In the genomic region with DNA sequence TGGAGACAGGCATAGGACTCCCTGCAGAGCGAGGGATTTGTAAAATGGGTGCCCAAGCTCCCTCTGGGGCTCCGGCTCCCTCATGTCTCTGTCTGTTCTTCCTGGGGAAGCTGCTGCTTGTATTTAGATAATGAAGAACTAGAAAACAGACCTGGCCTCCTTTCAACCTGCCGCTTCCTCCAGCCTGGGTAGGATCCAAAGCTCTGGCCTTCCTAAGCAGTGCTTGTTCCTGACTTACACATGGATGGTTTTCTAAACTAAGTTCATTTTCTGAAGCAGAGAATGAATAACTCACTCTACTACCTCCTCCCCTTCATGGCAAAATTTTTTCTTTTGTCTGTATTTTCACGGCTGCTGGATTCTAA, we compare ENCODE assay signal across 1 cellular context.
TF ChIP-seq lines count a peak whose summit lies in the region.

No MANE protein-coding gene starts in this region.

TF ChIP-seq in GM23338, 12 proteins besides CTCF, POLR2A, EP300 and RAD21 (continued from another document):
- TF ChIP-seq, protein P1, sequence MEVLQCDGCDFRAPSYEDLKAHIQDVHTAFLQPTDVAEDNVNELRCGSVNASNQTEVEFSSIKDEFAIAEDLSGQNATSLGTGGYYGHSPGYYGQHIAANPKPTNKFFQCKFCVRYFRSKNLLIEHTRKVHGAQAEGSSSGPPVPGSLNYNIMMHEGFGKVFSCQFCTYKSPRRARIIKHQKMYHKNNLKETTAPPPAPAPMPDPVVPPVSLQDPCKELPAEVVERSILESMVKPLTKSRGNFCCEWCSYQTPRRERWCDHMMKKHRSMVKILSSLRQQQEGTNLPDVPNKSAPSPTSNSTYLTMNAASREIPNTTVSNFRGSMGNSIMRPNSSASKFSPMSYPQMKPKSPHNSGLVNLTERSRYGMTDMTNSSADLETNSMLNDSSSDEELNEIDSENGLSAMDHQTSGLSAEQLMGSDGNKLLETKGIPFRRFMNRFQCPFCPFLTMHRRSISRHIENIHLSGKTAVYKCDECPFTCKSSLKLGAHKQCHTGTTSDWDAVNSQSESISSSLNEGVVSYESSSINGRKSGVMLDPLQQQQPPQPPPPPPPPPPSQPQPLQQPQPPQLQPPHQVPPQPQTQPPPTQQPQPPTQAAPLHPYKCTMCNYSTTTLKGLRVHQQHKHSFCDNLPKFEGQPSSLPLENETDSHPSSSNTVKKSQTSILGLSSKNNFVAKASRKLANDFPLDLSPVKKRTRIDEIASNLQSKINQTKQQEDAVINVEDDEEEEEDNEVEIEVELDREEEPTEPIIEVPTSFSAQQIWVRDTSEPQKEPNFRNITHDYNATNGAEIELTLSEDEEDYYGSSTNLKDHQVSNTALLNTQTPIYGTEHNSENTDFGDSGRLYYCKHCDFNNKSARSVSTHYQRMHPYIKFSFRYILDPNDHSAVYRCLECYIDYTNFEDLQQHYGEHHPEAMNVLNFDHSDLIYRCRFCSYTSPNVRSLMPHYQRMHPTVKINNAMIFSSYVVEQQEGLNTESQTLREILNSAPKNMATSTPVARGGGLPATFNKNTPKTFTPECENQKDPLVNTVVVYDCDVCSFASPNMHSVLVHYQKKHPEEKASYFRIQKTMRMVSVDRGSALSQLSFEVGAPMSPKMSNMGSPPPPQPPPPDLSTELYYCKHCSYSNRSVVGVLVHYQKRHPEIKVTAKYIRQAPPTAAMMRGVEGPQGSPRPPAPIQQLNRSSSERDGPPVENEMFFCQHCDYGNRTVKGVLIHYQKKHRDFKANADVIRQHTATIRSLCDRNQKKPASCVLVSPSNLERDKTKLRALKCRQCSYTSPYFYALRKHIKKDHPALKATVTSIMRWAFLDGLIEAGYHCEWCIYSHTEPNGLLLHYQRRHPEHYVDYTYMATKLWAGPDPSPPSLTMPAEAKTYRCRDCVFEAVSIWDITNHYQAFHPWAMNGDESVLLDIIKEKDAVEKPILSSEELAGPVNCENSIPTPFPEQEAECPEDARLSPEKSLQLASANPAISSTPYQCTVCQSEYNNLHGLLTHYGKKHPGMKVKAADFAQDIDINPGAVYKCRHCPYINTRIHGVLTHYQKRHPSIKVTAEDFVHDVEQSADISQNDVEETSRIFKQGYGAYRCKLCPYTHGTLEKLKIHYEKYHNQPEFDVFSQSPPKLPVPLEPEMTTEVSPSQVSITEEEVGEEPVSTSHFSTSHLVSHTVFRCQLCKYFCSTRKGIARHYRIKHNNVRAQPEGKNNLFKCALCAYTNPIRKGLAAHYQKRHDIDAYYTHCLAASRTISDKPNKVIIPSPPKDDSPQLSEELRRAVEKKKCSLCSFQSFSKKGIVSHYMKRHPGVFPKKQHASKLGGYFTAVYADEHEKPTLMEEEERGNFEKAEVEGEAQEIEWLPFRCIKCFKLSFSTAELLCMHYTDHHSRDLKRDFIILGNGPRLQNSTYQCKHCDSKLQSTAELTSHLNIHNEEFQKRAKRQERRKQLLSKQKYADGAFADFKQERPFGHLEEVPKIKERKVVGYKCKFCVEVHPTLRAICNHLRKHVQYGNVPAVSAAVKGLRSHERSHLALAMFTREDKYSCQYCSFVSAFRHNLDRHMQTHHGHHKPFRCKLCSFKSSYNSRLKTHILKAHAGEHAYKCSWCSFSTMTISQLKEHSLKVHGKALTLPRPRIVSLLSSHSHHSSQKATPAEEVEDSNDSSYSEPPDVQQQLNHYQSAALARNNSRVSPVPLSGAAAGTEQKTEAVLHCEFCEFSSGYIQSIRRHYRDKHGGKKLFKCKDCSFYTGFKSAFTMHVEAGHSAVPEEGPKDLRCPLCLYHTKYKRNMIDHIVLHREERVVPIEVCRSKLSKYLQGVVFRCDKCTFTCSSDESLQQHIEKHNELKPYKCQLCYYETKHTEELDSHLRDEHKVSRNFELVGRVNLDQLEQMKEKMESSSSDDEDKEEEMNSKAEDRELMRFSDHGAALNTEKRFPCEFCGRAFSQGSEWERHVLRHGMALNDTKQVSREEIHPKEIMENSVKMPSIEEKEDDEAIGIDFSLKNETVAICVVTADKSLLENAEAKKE (CRISPR knock-in tag; IDR thresholded peaks at IDR 0.05): no peak
- TF ChIP-seq EZH2 (IDR thresholded peaks at IDR 0.05; ENCODE audit: low read depth, unreplicated experiment): no peak
- no peak for TF ChIP-seq EZH2phosphoT487 (IDR thresholded peaks at IDR 0.05; ENCODE audit: unreplicated experiment)
- TF ChIP-seq ZNF331 (CRISPR knock-in tag; IDR thresholded peaks at IDR 0.05; ENCODE audit: low read depth): no peak
- no peak for TF ChIP-seq JUNB (IDR thresholded peaks at IDR 0.05; ENCODE audit: unreplicated experiment)
- no peak for TF ChIP-seq POLR2AphosphoS5 (IDR thresholded peaks at IDR 0.05; ENCODE audit: low read depth)
- no peak for TF ChIP-seq ZNF114 (CRISPR knock-in tag; IDR thresholded peaks at IDR 0.05)
TF ChIP-seq in GM23338: peak in this region for 0.
